ENCODE assay signal across 1 cellular context in genomic region chr1:11731719-11732283, GRCh38.
TF ChIP-seq lines count a peak whose summit lies in the region.

No MANE protein-coding gene starts in this region.

TF ChIP-seq in HepG2, 621 proteins besides CTCF, POLR2A, EP300 and RAD21:
- TF ChIP-seq NFYB (CRISPR knock-in tag; IDR thresholded peaks at IDR 0.05) = no peak
- TF ChIP-seq TFAP4 (IDR thresholded peaks at IDR 0.05; ENCODE audit: borderline replicate concordance, low read depth) = peak; percentile 59; the same call in 1 of the 2 replicates
- TF ChIP-seq FOXJ3 (CRISPR knock-in tag; IDR thresholded peaks at IDR 0.05; ENCODE audit: borderline replicate concordance) = no peak
TF ChIP-seq in HepG2: peak in this region for 1.
